Comparison of ENCODE assay signal across 14 cellular contexts in genomic region chr13:113945857-113946408, GRCh38.
"Had no signal": no experiment of that assay in that cellular context is flagged by ENCODE, and none has a peak within 500 bp of the region (broad histone marks: within the 10 kb centered on the region; RNA-seq: fewer than 3 reads in every experiment).

No MANE protein-coding gene starts in this region.

- H3K27me3 ChIP-seq: right lobe of liver, thyroid gland had no signal

- H3K4me3 ChIP-seq: coronary artery, right lobe of liver, smooth muscle cell, thyroid gland had no signal

- DNase-seq: activated CD4-positive, alpha-beta T cell treated with anti-CD3 and anti-CD28 coated beads, Interleukin-2, amount 10 ng/mL, durations not matched to agents 24 days and 14 days; activated CD4-positive, CD25-positive, alpha-beta regulatory T cell; activated CD8-positive, alpha-beta T cell treated with anti-CD3 and anti-CD28 coated beads for 36 hours; activated naive CD4-positive, alpha-beta T cell treated with Interleukin-2 at 50 U/mL for 16 hours; activated T-cell treated with anti-CD3 and anti-CD28 coated beads, Interleukin-2, amount 50 U/mL, for 1 hour; central memory CD4-positive, alpha-beta T cell; hypothalamus; islet precursor cell; midbrain; stimulated activated CD4-positive, alpha-beta T cell treated with anti-CD3 and anti-CD28 coated beads, Interleukin-4, amount 100 ng/mL, for 4 hours; thyroid gland had no signal

- H3K9me3 ChIP-seq: right lobe of liver, thyroid gland had no signal

- H3K4me2 ChIP-seq: smooth muscle cell had no signal

- H3K36me3 ChIP-seq: right lobe of liver, thyroid gland had no signal

- H3K27ac ChIP-seq: coronary artery, right lobe of liver, thyroid gland had no signal
